23 cellular contexts compared by ENCODE assay signal in the genomic region with DNA sequence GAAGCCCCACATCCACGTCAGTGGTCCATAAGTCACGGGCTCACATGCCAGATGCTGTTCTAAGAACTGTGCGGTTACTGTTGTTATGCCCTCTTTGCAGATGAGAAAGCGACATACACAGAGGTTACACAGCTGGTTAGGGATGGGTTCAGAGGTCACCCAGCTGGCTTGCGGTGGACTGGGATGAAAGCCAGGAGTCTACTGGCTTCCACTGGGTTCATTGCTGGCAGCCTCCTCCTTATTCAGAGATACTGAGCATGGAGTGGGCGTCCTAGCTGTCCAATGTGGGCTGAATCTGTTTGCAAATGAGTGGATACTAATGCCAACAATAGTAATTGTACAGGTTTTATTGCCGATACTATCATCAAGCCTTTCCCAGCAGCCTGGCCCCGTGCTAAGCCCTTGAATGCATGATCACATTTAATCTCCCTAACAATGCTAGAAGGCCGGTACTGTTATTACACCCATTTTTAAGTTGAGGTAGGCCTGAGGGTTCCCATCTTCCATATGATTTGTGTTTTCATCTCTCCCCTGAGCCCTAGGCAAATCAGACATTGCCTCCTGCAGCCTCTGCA.
DNase-seq lines count a peak whose midpoint lies in the region; ATAC-seq, FAIRE-seq and TF ChIP-seq lines count a peak whose summit lies in the region.
"Had no signal": no experiment of that assay in that cellular context is flagged by ENCODE, and none has a peak within 500 bp of the region (broad histone marks: within the 10 kb centered on the region; RNA-seq: fewer than 3 reads in every experiment).

No MANE protein-coding gene starts in this region.

- H3K4me3 ChIP-seq in left ventricle myocardium inferior (no peak overlapping the region), fibroblast of the aortic adventitia (ENCODE audit: low read depth, low read length) (no peak overlapping the region), mucosa of descending colon (no peak overlapping the region), tibial nerve (no peak overlapping the region)
- H3K4me3 ChIP-seq: cardiac muscle cell, dorsolateral prefrontal cortex, pancreas, skin epidermis had no signal

- no peak for DNase-seq in Right ventricle myocardium inferior (ENCODE audit: missing footprints)
- DNase-seq in left ventricle myocardium inferior = no peak
- peak; percentile 4 for DNase-seq in fibroblast of the aortic adventitia (ENCODE audit: low read depth)
- DNase-seq in mucosa of descending colon = no peak
- peak; percentile 51 to 53 for DNase-seq in tibial nerve (ENCODE audit: low spot score in 2 of 2)
- no peak for DNase-seq in activated naive CD8-positive, alpha-beta T cell treated with anti-CD3 and anti-CD28 coated beads, Interleukin-2, amount 50 U/mL, for 24 hours
- no peak for DNase-seq in GM12891 (ENCODE audit: insufficient read length, low spot score)
- DNase-seq in activated naive CD8-positive, alpha-beta T cell treated with anti-CD3 and anti-CD28 coated beads for 36 hours = no peak
- DNase-seq: BE2C; NCI-H1694; NCI-H2227 treated with DMSO at 0.1 percent for 48 hours; pancreas; SK-N-SH; stimulated activated CD4-positive, alpha-beta T cell treated with anti-CD3 and anti-CD28 coated beads, Interleukin-4, amount 100 ng/mL, for 24 hours; T-helper 9 cell had no signal

- TF ChIP-seq EP300 in tibial nerve (IDR thresholded peaks at IDR 0.05) = peak in 1 of 2 donors; percentile 68

- H3K27me3 ChIP-seq in left ventricle myocardium inferior (ENCODE audit: low read depth) (no peaks in the 10 kb centered on the region), tibial nerve (no peaks in the 10 kb centered on the region)
- H3K27me3 ChIP-seq: BE2C, cardiac muscle cell, dorsolateral prefrontal cortex, pancreas had no signal

- H3K9me3 Mint-ChIP-seq in activated naive CD8-positive, alpha-beta T cell treated with anti-CD3 and anti-CD28 coated beads, Interleukin-2, amount 50 U/mL, for 24 hours = no peaks in the 10 kb centered on the region
- no peaks in the 10 kb centered on the region for H3K9me3 Mint-ChIP-seq in activated naive CD8-positive, alpha-beta T cell treated with anti-CD3 and anti-CD28 coated beads for 36 hours
- H3K9me3 Mint-ChIP-seq: activated T-helper 2 cell treated with anti-CD3 and anti-CD28 coated beads, Interferon-gamma antibody, Interleukin-2, Interleukin-4, amounts not matched to agents 10 μg/mL and 5 μg/mL and 100 μg/mL, durations not matched to agents 14 hours and 24 hours and 36 hours had no signal

- 60 to 67% methylated on average over 9 of the region's 9 CpGs for WGBS in tibial nerve, 2 donors

- no peak for FAIRE-seq in GM12891 (lab: Jason Lieb, UNC)
- FAIRE-seq: H54, pancreas, RCC 7860 had no signal

- no peak overlapping the region for H3K4me3 Mint-ChIP-seq in activated naive CD8-positive, alpha-beta T cell treated with anti-CD3 and anti-CD28 coated beads, Interleukin-2, amount 50 U/mL, for 24 hours
- H3K4me3 Mint-ChIP-seq in activated naive CD8-positive, alpha-beta T cell treated with anti-CD3 and anti-CD28 coated beads for 36 hours = no peak overlapping the region
- H3K4me3 Mint-ChIP-seq: IgD-negative memory B cell had no signal

- H3K27ac Mint-ChIP-seq in activated naive CD8-positive, alpha-beta T cell treated with anti-CD3 and anti-CD28 coated beads, Interleukin-2, amount 50 U/mL, for 24 hours = no peak overlapping the region
- H3K27ac Mint-ChIP-seq in activated naive CD8-positive, alpha-beta T cell treated with anti-CD3 and anti-CD28 coated beads for 36 hours = no peak overlapping the region
- H3K27ac Mint-ChIP-seq: activated T-helper 2 cell treated with anti-CD3 and anti-CD28 coated beads, Interferon-gamma antibody, Interleukin-2, Interleukin-4, amounts not matched to agents 10 μg/mL and 5 μg/mL and 100 μg/mL, durations not matched to agents 14 hours and 24 hours and 36 hours had no signal

- peak; percentile 54 for ATAC-seq in Right ventricle myocardium inferior
- ATAC-seq in mucosa of descending colon = peak; percentile 71
- ATAC-seq in activated naive CD8-positive, alpha-beta T cell treated with anti-CD3 and anti-CD28 coated beads, Interleukin-2, amount 50 U/mL, for 24 hours = no peak
- ATAC-seq: pancreas had no signal

- H3K4me1 Mint-ChIP-seq in activated naive CD8-positive, alpha-beta T cell treated with anti-CD3 and anti-CD28 coated beads, Interleukin-2, amount 50 U/mL, for 24 hours = peaks cover 10% of the 10 kb centered on the region
- H3K4me1 Mint-ChIP-seq in activated naive CD8-positive, alpha-beta T cell treated with anti-CD3 and anti-CD28 coated beads for 36 hours = peaks cover 9% of the 10 kb centered on the region

- TF ChIP-seq CTCF in left ventricle myocardium inferior (IDR thresholded peaks at IDR 0.05; ENCODE audit: borderline replicate concordance) (no peak), fibroblast of the aortic adventitia (IDR thresholded peaks at IDR 0.05; ENCODE audit: insufficient read depth, low read length) (no peak), mucosa of descending colon (IDR thresholded peaks at IDR 0.05) (no peak), tibial nerve (IDR thresholded peaks at IDR 0.05) (no peak)

- peaks cover 20% of the 10 kb centered on the region for H3K36me3 Mint-ChIP-seq in activated naive CD8-positive, alpha-beta T cell treated with anti-CD3 and anti-CD28 coated beads, Interleukin-2, amount 50 U/mL, for 24 hours (ENCODE audit: low read depth)
- peaks cover 22% of the 10 kb centered on the region for H3K36me3 Mint-ChIP-seq in activated naive CD8-positive, alpha-beta T cell treated with anti-CD3 and anti-CD28 coated beads for 36 hours

- H3K4me1 ChIP-seq in left ventricle myocardium inferior = peaks cover 10% of the 10 kb centered on the region
- H3K4me1 ChIP-seq in mucosa of descending colon (ENCODE audit: low read depth) = no peaks in the 10 kb centered on the region
- H3K4me1 ChIP-seq in tibial nerve = peaks cover 0 to 22% (median 0%) of the 10 kb centered on the region in 4 donors
- H3K4me1 ChIP-seq: BE2C, pancreas had no signal

- H3K27ac ChIP-seq in left ventricle myocardium inferior (replicated peaks) (no peak overlapping the region), tibial nerve (peak overlapping the region in 1 of 4 donors; percentile 50)
- H3K27ac ChIP-seq: 22Rv1, cardiac muscle cell, dorsolateral prefrontal cortex, pancreas, skin epidermis had no signal

- intact Hi-C loops in Right ventricle myocardium inferior (cut with DNase I) = no loop called here
- intact Hi-C loops in left ventricle myocardium inferior (cut with micrococcal nuclease) = no loop called here
- intact Hi-C loops in mucosa of descending colon (cut with DNase I, micrococcal nuclease) = no loop called here

- H3K27me3 Mint-ChIP-seq in activated naive CD8-positive, alpha-beta T cell treated with anti-CD3 and anti-CD28 coated beads, Interleukin-2, amount 50 U/mL, for 24 hours = no peaks in the 10 kb centered on the region
- H3K27me3 Mint-ChIP-seq in activated naive CD8-positive, alpha-beta T cell treated with anti-CD3 and anti-CD28 coated beads for 36 hours = no peaks in the 10 kb centered on the region
- H3K27me3 Mint-ChIP-seq: IgD-negative memory B cell had no signal

- TF ChIP-seq POLR2A in tibial nerve (IDR thresholded peaks at IDR 0.05) (no peak), GM12891 (IDR thresholded peaks at IDR 0.05; ENCODE audit: low read depth, low read length) (no peak)

- H3K9me3 ChIP-seq in left ventricle myocardium inferior (replicated peaks) = no peaks in the 10 kb centered on the region
- H3K9me3 ChIP-seq in mucosa of descending colon = no peaks in the 10 kb centered on the region
- H3K9me3 ChIP-seq in tibial nerve = no peaks in the 10 kb centered on the region
- H3K9me3 ChIP-seq: pancreas, SK-N-SH had no signal

- no peaks in the 10 kb centered on the region for H3K36me3 ChIP-seq in left ventricle myocardium inferior
- no peaks in the 10 kb centered on the region for H3K36me3 ChIP-seq in mucosa of descending colon (ENCODE audit: low read depth)
- H3K36me3 ChIP-seq in tibial nerve = peaks cover 0 to 10% (median 0%) of the 10 kb centered on the region in 3 donors
- H3K36me3 ChIP-seq: BE2C, cardiac muscle cell, pancreas had no signal

TF ChIP-seq in GM12891, 5 proteins besides CTCF, POLR2A, EP300 and RAD21:
- TF ChIP-seq POLR2AphosphoS5 (IDR thresholded peaks at IDR 0.05; ENCODE audit: low read depth, low read length) (no peak), TAF1 (IDR thresholded peaks at IDR 0.05; ENCODE audit: low read depth, low read length) (no peak)

Comparison
In these comparisons a context has a peak if more than half of its experiments do, and no peak if none do; other contexts are left out.
1. DNase-seq: peak in fibroblast of the aortic adventitia (single experiment) and tibial nerve (2 of 2); none in Right ventricle myocardium inferior (single experiment), left ventricle myocardium inferior (single experiment), mucosa of descending colon (0 of 3), activated naive CD8-positive, alpha-beta T cell treated with anti-CD3 and anti-CD28 coated beads, Interleukin-2, amount 50 U/mL, for 24 hours (single experiment), GM12891 (single experiment) and activated naive CD8-positive, alpha-beta T cell treated with anti-CD3 and anti-CD28 coated beads for 36 hours (single experiment).